15 cellular contexts compared by ENCODE assay signal in the genomic region with DNA sequence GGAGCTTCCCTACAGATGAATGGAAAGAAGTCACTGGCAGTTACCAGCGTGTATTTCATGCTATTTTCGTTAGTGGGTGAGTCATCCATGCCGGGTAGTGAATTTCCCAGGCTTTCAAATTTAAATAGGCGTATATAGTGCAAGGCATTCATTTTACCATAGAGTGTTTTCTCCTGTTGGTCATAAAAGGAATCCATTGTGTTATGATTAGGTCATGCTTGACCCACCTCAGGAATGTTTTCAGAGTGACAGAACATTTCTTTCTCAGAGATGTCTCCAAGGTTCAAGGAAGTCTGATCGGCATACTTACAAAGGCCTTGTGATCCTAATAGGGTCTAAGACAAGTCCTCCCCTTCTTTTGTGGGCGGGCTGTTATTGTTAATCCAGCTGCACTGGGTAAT.
A peak's percentile ranks its signal among the peaks of the same experiment; 100 is the strongest.
DNase-seq lines count a peak whose midpoint lies in the region; ATAC-seq and TF ChIP-seq lines count a peak whose summit lies in the region.
"Had no signal": no experiment of that assay in that cellular context is flagged by ENCODE, and none has a peak within 500 bp of the region (broad histone marks: within the 10 kb centered on the region; RNA-seq: fewer than 3 reads in every experiment).

No MANE protein-coding gene starts in this region.

- DNase-seq in SK-N-SH, result no peak
- DNase-seq in amniotic epithelial cell (ENCODE audit: low read depth), result peak; percentile 90
- DNase-seq in iPS-NIHi11 (ENCODE audit: low spot score), result peak; percentile 31
- no peak for DNase-seq in type B pancreatic cell (ENCODE audit: extremely low spot score, unreplicated experiment)
- DNase-seq in activated naive CD4-positive, alpha-beta T cell treated with anti-CD3 and anti-CD28 coated beads for 36 hours, result no peak
- no peak for DNase-seq in activated effector memory CD4-positive, alpha-beta T cell treated with anti-CD3 and anti-CD28 coated beads, Interleukin-2, amount 50 U/mL, for 16 hours
- no peak for DNase-seq in NCI-H128 (lab: John Stamatoyannopoulos, UW; ENCODE audit: unreplicated experiment)
- DNase-seq: 8988T; GF-D8; NCI-H774; stimulated activated CD4-positive, alpha-beta T cell treated with anti-CD3 and anti-CD28 coated beads, Interleukin-4, amount 100 ng/mL, for 4 hours had no signal

- H3K79me2 ChIP-seq in SK-N-SH (ENCODE audit: insufficient read depth), result no peaks in the 10 kb centered on the region

- no peaks in the 10 kb centered on the region for H3K27me3 ChIP-seq in SK-N-SH (ENCODE audit: insufficient read depth)
- H3K27me3 ChIP-seq: neutrophil, suprapubic skin had no signal

- H3K9ac ChIP-seq in SK-N-SH, result no peak overlapping the region

- H3K4me3 ChIP-seq in SK-N-SH (ENCODE audit: low read depth in 2 of 2, low read length in 1 of 2), result no peak overlapping the region
- H3K4me3 ChIP-seq: suprapubic skin had no signal

- no peak for ATAC-seq in SK-N-SH treated with all-trans-retinoic acid at 6 μM for 48 hours

- H4K20me1 ChIP-seq in SK-N-SH (ENCODE audit: insufficient read depth), result no peaks in the 10 kb centered on the region

- no peaks in the 10 kb centered on the region for H3K9me2 ChIP-seq in SK-N-SH

- H3K4me3 Mint-ChIP-seq in type B pancreatic cell, result no peak overlapping the region
- H3K4me3 Mint-ChIP-seq in activated naive CD4-positive, alpha-beta T cell treated with anti-CD3 and anti-CD28 coated beads for 36 hours, result no peak overlapping the region
- H3K4me3 Mint-ChIP-seq: T-helper 1 cell treated with Interleukin-12 subunit alpha and Interleukin-12 subunit beta and Interleukin-4 antibody, amounts not matched to agents 30 μg/mL and 1 μg/mL, for 36 hours had no signal

- POLR2A ChIA-PET in SK-N-SH (lab: Yijun Ruan, JAX), result no interaction called here

- CTCF ChIA-PET in SK-N-SH (lab: Yijun Ruan, JAX), result no interaction called here
- CTCF ChIA-PET in activated naive CD4-positive, alpha-beta T cell treated with anti-CD3 and anti-CD28 coated beads for 36 hours (lab: Charles Lee), result no interaction called here

- H2AFZ ChIP-seq in SK-N-SH (ENCODE audit: low read depth), result no peak overlapping the region

- peaks cover 4% of the 10 kb centered on the region for H3K36me3 Mint-ChIP-seq in type B pancreatic cell
- no peaks in the 10 kb centered on the region for H3K36me3 Mint-ChIP-seq in activated naive CD4-positive, alpha-beta T cell treated with anti-CD3 and anti-CD28 coated beads for 36 hours (ENCODE audit: low read depth)

- no peaks in the 10 kb centered on the region for H3K4me1 ChIP-seq in SK-N-SH (ENCODE audit: control insufficient read depth in 1 of 2, insufficient read depth in 2 of 2, low read depth in 1 of 2, low read length in 1 of 2)
- H3K4me1 ChIP-seq: suprapubic skin had no signal

- H3K27ac ChIP-seq in SK-N-SH (ENCODE audit: low read depth in 2 of 2, low read length in 1 of 2), result no peak overlapping the region
- H3K27ac ChIP-seq: neutrophil, suprapubic skin had no signal

- TF ChIP-seq CTCF in SK-N-SH (IDR thresholded peaks at IDR 0.05) (no peak), type B pancreatic cell (conservative IDR thresholded peaks at IDR 0.05) (no peak)

- no peak for TF ChIP-seq RAD21 in SK-N-SH (IDR thresholded peaks at IDR 0.05; ENCODE audit: low read length)

- H3K27me3 Mint-ChIP-seq in type B pancreatic cell, result no peaks in the 10 kb centered on the region
- H3K27me3 Mint-ChIP-seq in activated naive CD4-positive, alpha-beta T cell treated with anti-CD3 and anti-CD28 coated beads for 36 hours (ENCODE audit: low read depth), result peaks cover 11% of the 10 kb centered on the region

- no peaks in the 10 kb centered on the region for H3K9me3 Mint-ChIP-seq in type B pancreatic cell
- H3K9me3 Mint-ChIP-seq in activated naive CD4-positive, alpha-beta T cell treated with anti-CD3 and anti-CD28 coated beads for 36 hours, result peaks cover 7% of the 10 kb centered on the region

- H3K9me3 ChIP-seq in SK-N-SH, result 0 out of 2 replicates have a peak, but pooled peaks cover 8% of the 10 kb centered on the region
- H3K9me3 ChIP-seq: neutrophil had no signal

- no peak for TF ChIP-seq EP300 in SK-N-SH (IDR thresholded peaks at IDR 0.05; ENCODE audit: borderline replicate concordance in 1 of 2, low read depth in 1 of 2, low read length in 1 of 2)

- H3K4me1 Mint-ChIP-seq in type B pancreatic cell (ENCODE audit: unreplicated experiment), result no peaks in the 10 kb centered on the region
- no peaks in the 10 kb centered on the region for H3K4me1 Mint-ChIP-seq in activated naive CD4-positive, alpha-beta T cell treated with anti-CD3 and anti-CD28 coated beads for 36 hours (ENCODE audit: low read depth)

- no peaks in the 10 kb centered on the region for H3K36me3 ChIP-seq in SK-N-SH (replicated peaks in 1 of 2; ENCODE audit: control insufficient read depth in 1 of 2, insufficient read depth in 2 of 2, low read length in 1 of 2)
- H3K36me3 ChIP-seq: neutrophil, suprapubic skin had no signal

- 32% methylated on average over 6 of the region's 6 CpGs for WGBS in SK-N-SH (ENCODE audit: low lambda C conversion rate)

- no peaks in the 10 kb centered on the region for H3F3A ChIP-seq in SK-N-SH (replicated peaks; ENCODE audit: insufficient read depth)

- no peak overlapping the region for H3K4me2 ChIP-seq in SK-N-SH

- intact Hi-C loops in activated naive CD4-positive, alpha-beta T cell treated with anti-CD3 and anti-CD28 coated beads for 36 hours (cut with micrococcal nuclease), result no loop called here

- H3K27ac Mint-ChIP-seq in type B pancreatic cell, result peak overlapping the region; percentile 23
- no peak overlapping the region for H3K27ac Mint-ChIP-seq in activated naive CD4-positive, alpha-beta T cell treated with anti-CD3 and anti-CD28 coated beads for 36 hours
- H3K27ac Mint-ChIP-seq: T-helper 1 cell treated with Interleukin-12 subunit alpha and Interleukin-12 subunit beta and Interleukin-4 antibody, amounts not matched to agents 30 μg/mL and 1 μg/mL, for 36 hours had no signal

TF ChIP-seq in SK-N-SH treated with all-trans-retinoic acid at 6 μM for 48 hours, 23 proteins besides CTCF, POLR2A, EP300 and RAD21:
- peak; percentile 44; the same call in 1 of the 2 replicates for TF ChIP-seq ISL1 (CRISPR knock-in tag; IDR thresholded peaks at IDR 0.05)
- TF ChIP-seq GLIS3 (CRISPR knock-in tag; IDR thresholded peaks at IDR 0.05), result no peak
- TF ChIP-seq, protein P1, sequence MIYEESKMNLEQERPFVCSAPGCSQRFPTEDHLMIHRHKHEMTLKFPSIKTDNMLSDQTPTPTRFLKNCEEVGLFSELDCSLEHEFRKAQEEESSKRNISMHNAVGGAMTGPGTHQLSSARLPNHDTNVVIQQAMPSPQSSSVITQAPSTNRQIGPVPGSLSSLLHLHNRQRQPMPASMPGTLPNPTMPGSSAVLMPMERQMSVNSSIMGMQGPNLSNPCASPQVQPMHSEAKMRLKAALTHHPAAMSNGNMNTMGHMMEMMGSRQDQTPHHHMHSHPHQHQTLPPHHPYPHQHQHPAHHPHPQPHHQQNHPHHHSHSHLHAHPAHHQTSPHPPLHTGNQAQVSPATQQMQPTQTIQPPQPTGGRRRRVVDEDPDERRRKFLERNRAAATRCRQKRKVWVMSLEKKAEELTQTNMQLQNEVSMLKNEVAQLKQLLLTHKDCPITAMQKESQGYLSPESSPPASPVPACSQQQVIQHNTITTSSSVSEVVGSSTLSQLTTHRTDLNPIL (CRISPR knock-in tag; IDR thresholded peaks at IDR 0.05; ENCODE audit: low read depth), result peak; percentile 43; the same call in 1 of the 2 replicates
- no peak for TF ChIP-seq RARB (CRISPR knock-in tag; IDR thresholded peaks at IDR 0.05)

TF ChIP-seq in SK-N-SH, 30 proteins besides CTCF, POLR2A, EP300 and RAD21 (continues in another document):
- TF ChIP-seq, protein P2, sequence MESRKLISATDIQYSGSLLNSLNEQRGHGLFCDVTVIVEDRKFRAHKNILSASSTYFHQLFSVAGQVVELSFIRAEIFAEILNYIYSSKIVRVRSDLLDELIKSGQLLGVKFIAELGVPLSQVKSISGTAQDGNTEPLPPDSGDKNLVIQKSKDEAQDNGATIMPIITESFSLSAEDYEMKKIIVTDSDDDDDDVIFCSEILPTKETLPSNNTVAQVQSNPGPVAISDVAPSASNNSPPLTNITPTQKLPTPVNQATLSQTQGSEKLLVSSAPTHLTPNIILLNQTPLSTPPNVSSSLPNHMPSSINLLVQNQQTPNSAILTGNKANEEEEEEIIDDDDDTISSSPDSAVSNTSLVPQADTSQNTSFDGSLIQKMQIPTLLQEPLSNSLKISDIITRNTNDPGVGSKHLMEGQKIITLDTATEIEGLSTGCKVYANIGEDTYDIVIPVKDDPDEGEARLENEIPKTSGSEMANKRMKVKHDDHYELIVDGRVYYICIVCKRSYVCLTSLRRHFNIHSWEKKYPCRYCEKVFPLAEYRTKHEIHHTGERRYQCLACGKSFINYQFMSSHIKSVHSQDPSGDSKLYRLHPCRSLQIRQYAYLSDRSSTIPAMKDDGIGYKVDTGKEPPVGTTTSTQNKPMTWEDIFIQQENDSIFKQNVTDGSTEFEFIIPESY (IDR thresholded peaks at IDR 0.05; ENCODE audit: borderline replicate concordance, low read depth), result no peak
- TF ChIP-seq POLR2AphosphoS5 (IDR thresholded peaks at IDR 0.05; ENCODE audit: low read depth, low read length) (no peak), RCOR1 (IDR thresholded peaks at IDR 0.05; ENCODE audit: low read length) (no peak), FOSL2 (IDR thresholded peaks at IDR 0.05; ENCODE audit: borderline replicate concordance, low read depth) (no peak), FOXJ3 (CRISPR knock-in tag; IDR thresholded peaks at IDR 0.05) (no peak)
- TF ChIP-seq, protein P3, sequence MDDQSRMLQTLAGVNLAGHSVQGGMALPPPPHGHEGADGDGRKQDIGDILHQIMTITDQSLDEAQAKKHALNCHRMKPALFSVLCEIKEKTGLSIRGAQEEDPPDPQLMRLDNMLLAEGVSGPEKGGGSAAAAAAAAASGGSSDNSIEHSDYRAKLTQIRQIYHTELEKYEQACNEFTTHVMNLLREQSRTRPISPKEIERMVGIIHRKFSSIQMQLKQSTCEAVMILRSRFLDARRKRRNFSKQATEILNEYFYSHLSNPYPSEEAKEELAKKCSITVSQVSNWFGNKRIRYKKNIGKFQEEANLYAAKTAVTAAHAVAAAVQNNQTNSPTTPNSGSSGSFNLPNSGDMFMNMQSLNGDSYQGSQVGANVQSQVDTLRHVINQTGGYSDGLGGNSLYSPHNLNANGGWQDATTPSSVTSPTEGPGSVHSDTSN (IDR thresholded peaks at IDR 0.05), result no peak

Comparison
In these comparisons a context has a peak if more than half of its experiments do, and no peak if none do; other contexts are left out.
1. DNase-seq: peak in amniotic epithelial cell (single experiment) and iPS-NIHi11 (single experiment); none in SK-N-SH (single experiment), type B pancreatic cell (single experiment), activated naive CD4-positive, alpha-beta T cell treated with anti-CD3 and anti-CD28 coated beads for 36 hours (single experiment), activated effector memory CD4-positive, alpha-beta T cell treated with anti-CD3 and anti-CD28 coated beads, Interleukin-2, amount 50 U/mL, for 16 hours (single experiment) and NCI-H128 (single experiment).